In genomic region chr2:231660860-231661259, GRCh38 we compare ENCODE assay signal across 16 cellular contexts. TPM values are rescaled to one million over a fixed set of nuclear protein-coding genes. Genes with fewer than 3 reads are reported as not detected.
DNase-seq lines count a peak whose midpoint lies in the region; ATAC-seq and TF ChIP-seq lines count a peak whose summit lies in the region.
"Had no signal": no experiment of that assay in that cellular context is flagged by ENCODE, and none has a peak within 500 bp of the region (broad histone marks: within the 10 kb centered on the region; RNA-seq: fewer than 3 reads in every experiment).

No MANE protein-coding gene starts in this region.

- intact Hi-C loops in Panc1 (cut with micrococcal nuclease; ENCODE audit: unreplicated experiment) = no loop called here

- H3K4me1 Mint-ChIP-seq in activated T-cell treated with anti-CD3 and anti-CD28 coated beads, Interleukin-2, amount 50 U/mL, for 24 hours (ENCODE audit: low read depth) = peaks cover 25% of the 10 kb centered on the region
- peaks cover 33% of the 10 kb centered on the region for H3K4me1 Mint-ChIP-seq in stimulated activated memory B cell treated with anti-CD40 and anti-IgM and Interleukin-4, amounts not matched to agents 10 μg/mL and 1 μg/mL and 100 μg/mL, for 72 hours

- H3K27me3 ChIP-seq in Panc1 (ENCODE audit: control insufficient read depth, insufficient read depth, low read length) = no peaks in the 10 kb centered on the region
- H3K27me3 ChIP-seq in iPS-20b (ENCODE audit: insufficient read depth, low read length) = peaks cover 13% of the 10 kb centered on the region; the same call in 1 of the 2 replicates

- H3K4me3 Mint-ChIP-seq in activated T-cell treated with anti-CD3 and anti-CD28 coated beads, Interleukin-2, amount 50 U/mL, for 24 hours = no peak overlapping the region
- no peak overlapping the region for H3K4me3 Mint-ChIP-seq in stimulated activated memory B cell treated with anti-CD40 and anti-IgM and Interleukin-4, amounts not matched to agents 10 μg/mL and 1 μg/mL and 100 μg/mL, for 72 hours

- H3K9me3 Mint-ChIP-seq in activated T-cell treated with anti-CD3 and anti-CD28 coated beads, Interleukin-2, amount 50 U/mL, for 24 hours = peaks cover 5% of the 10 kb centered on the region
- peaks cover 4% of the 10 kb centered on the region for H3K9me3 Mint-ChIP-seq in stimulated activated memory B cell treated with anti-CD40 and anti-IgM and Interleukin-4, amounts not matched to agents 10 μg/mL and 1 μg/mL and 100 μg/mL, for 72 hours

- DNase-seq in activated T-cell treated with anti-CD3 and anti-CD28 coated beads, Interleukin-2, amount 50 U/mL, for 24 hours = no peak
- DNase-seq in activated T-cell treated with anti-CD3 and anti-CD28 coated beads for 4 hours = no peak
- DNase-seq in Panc1 (ENCODE audit: low read depth, low spot score) = no peak
- no peak for DNase-seq in DMS53 (lab: John Stamatoyannopoulos, UW)
- DNase-seq in NCI-H1105 (lab: John Stamatoyannopoulos, UW) = no peak
- no peak for DNase-seq in glomerular visceral epithelial cell (ENCODE audit: extremely low spot score)
- DNase-seq: activated CD8-positive, alpha-beta memory T cell treated with anti-CD3 and anti-CD28 coated beads, Interleukin-2, amount 50 U/mL, for 4 hours; glutamatergic neuron; kidney; NCI-H1930; NCI-H524 treated with DMSO at 0.1 percent for 48 hours; stimulated activated CD4-positive, alpha-beta T cell treated with anti-CD3 and anti-CD28 coated beads, Interleukin-12 subunit alpha, Interleukin-12 subunit beta, amount 100 ng/mL, for 4 hours; substantia nigra had no signal

- no peak for ATAC-seq in Panc1
- ATAC-seq in stimulated activated memory B cell treated with anti-CD40 and anti-IgM and Interleukin-4, amounts not matched to agents 10 μg/mL and 1 μg/mL and 100 μg/mL, for 72 hours = no peak

- TF ChIP-seq CTCF in Panc1 (IDR thresholded peaks at IDR 0.05) = no peak

- H3K9me3 ChIP-seq in Panc1 (ENCODE audit: control insufficient read depth, insufficient read depth, low read depth, low read length) (no peaks in the 10 kb centered on the region), iPS-20b (ENCODE audit: insufficient read depth, low read depth, low read length) (no peaks in the 10 kb centered on the region)

- peak overlapping the region; percentile 93; the same call in 1 of the 2 replicates for H3K9ac ChIP-seq in iPS-20b (ENCODE audit: low read depth, low read length)

- H3K27ac Mint-ChIP-seq in activated T-cell treated with anti-CD3 and anti-CD28 coated beads, Interleukin-2, amount 50 U/mL, for 24 hours = peak overlapping the region; percentile 90
- peak overlapping the region; percentile 89 for H3K27ac Mint-ChIP-seq in stimulated activated memory B cell treated with anti-CD40 and anti-IgM and Interleukin-4, amounts not matched to agents 10 μg/mL and 1 μg/mL and 100 μg/mL, for 72 hours

- H3K4me3 ChIP-seq in Panc1 (ENCODE audit: low read depth in 2 of 2, low read length in 2 of 2) (no peak overlapping the region), iPS-20b (ENCODE audit: low read length) (no peak overlapping the region)

- BruUV-seq in Panc1 (replicated peaks; lab: Mats Ljungman, UMichigan) = no TSS peak

- H3K27me3 Mint-ChIP-seq in activated T-cell treated with anti-CD3 and anti-CD28 coated beads, Interleukin-2, amount 50 U/mL, for 24 hours = no peaks in the 10 kb centered on the region
- no peaks in the 10 kb centered on the region for H3K27me3 Mint-ChIP-seq in stimulated activated memory B cell treated with anti-CD40 and anti-IgM and Interleukin-4, amounts not matched to agents 10 μg/mL and 1 μg/mL and 100 μg/mL, for 72 hours

- CTCF ChIA-PET in Panc1 (lab: Charles Lee) = no interaction called here

- in situ Hi-C loops in Panc1 (cut with HindIII; ENCODE audit: low pct_unique_long_range_greater_than_20kb, low sequenced_read_pairs) = no loop called here

- H3K4me1 ChIP-seq in Panc1 (ENCODE audit: control insufficient read depth, insufficient read depth, low read length) (peaks cover 4% of the 10 kb centered on the region), iPS-20b (ENCODE audit: insufficient read depth, low read length) (peaks cover 14% of the 10 kb centered on the region; the same call in 1 of the 2 replicates)

- H3K36me3 ChIP-seq in Panc1 (ENCODE audit: control insufficient read depth, insufficient read depth, low read length) = no peaks in the 10 kb centered on the region
- no peaks in the 10 kb centered on the region for H3K36me3 ChIP-seq in iPS-20b (ENCODE audit: insufficient read depth, low read depth, low read length)

- POLR2A ChIA-PET in Panc1 (lab: Charles Lee) = interaction anchor here (1.1 kb wide), 1 partner anchor 13 kb away, joined by 7 read pairs; no protein-coding TSS in a partner anchor

- no peaks in the 10 kb centered on the region for H3K36me3 Mint-ChIP-seq in activated T-cell treated with anti-CD3 and anti-CD28 coated beads, Interleukin-2, amount 50 U/mL, for 24 hours (ENCODE audit: low read depth)
- H3K36me3 Mint-ChIP-seq in stimulated activated memory B cell treated with anti-CD40 and anti-IgM and Interleukin-4, amounts not matched to agents 10 μg/mL and 1 μg/mL and 100 μg/mL, for 72 hours = no peaks in the 10 kb centered on the region

- peak overlapping the region; percentile 64; the same call in 1 of the 2 replicates for H3K27ac ChIP-seq in Panc1 (ENCODE audit: low read length)
- no peak overlapping the region for H3K27ac ChIP-seq in iPS-20b (ENCODE audit: low read length)
- H3K27ac ChIP-seq: epithelial cell of prostate had no signal

RNA-seq across cellular contexts. Expression of gene PTMA, which starts 47.5 kb away (rescaled TPM):
- 1,390 TPM for total RNA-seq in Panc1 (2021; ENCODE audit: unreplicated experiment)
- polyA plus RNA-seq in Panc1 (2012; ENCODE audit: insufficient read length) = 1,958 TPM
